Comparison of ENCODE assay signal across 8 cellular contexts in genomic region chr11:99020324-99021225, GRCh38. TPM values are rescaled to one million over a fixed set of nuclear protein-coding genes. Genes with fewer than 3 reads are reported as not detected.
DNase-seq lines count a peak whose midpoint lies in the region; ATAC-seq, FAIRE-seq and TF ChIP-seq lines count a peak whose summit lies in the region.

Gene CNTN5 (plus strand): TSS chr11:99020949.

- peak within 1 kb of the TSS; percentile 41 for H3K4me3 ChIP-seq in A549

- H3K9me3 ChIP-seq in A549: no peaks in the 10 kb centered on the region

- no peak within 1 kb of the TSS for H3K27ac Mint-ChIP-seq in activated CD8-positive, alpha-beta T cell treated with anti-CD3 and anti-CD28 coated beads for 36 hours
- no peak within 1 kb of the TSS for H3K27ac Mint-ChIP-seq in neural crest cell (ENCODE audit: unreplicated experiment)

- no peak for FAIRE-seq in A549 (lab: Jason Lieb, UNC)

- no peaks in the 10 kb centered on the region for H3K9me3 Mint-ChIP-seq in activated CD8-positive, alpha-beta T cell treated with anti-CD3 and anti-CD28 coated beads for 36 hours
- H3K9me3 Mint-ChIP-seq in neural crest cell: no peaks in the 10 kb centered on the region

- ATAC-seq in A549 (peak; percentile 87 to 91), GM18909 (IDR thresholded peaks at IDR 0.05; ENCODE audit: poor library complexity, unreplicated experiment) (peak; percentile 60)
- peak; percentile 49 for ATAC-seq in activated CD8-positive, alpha-beta T cell treated with anti-CD3 and anti-CD28 coated beads for 36 hours

- H3K4me2 ChIP-seq in A549: peak within 1 kb of the TSS; percentile 97

- H3K4me1 ChIP-seq in A549: no peaks in the 10 kb centered on the region

- DNase-seq in A549 (ENCODE audit: low read depth in 1 of 2, low spot score in 1 of 2) (peak; percentile 0 to 15), NCI-H146 treated with DMSO at 0.1 percent for 48 hours (lab: John Stamatoyannopoulos, UW; ENCODE audit: unreplicated experiment) (peak; percentile 94), foreskin melanocyte (peak; percentile 1), neural crest cell (ENCODE audit: low read depth, low spot score) (peak; percentile 52), amniotic stem cell (lab: John Stamatoyannopoulos, UW) (no peak), NCI-H2029 treated with DMSO at 0.1 percent for 48 hours (lab: John Stamatoyannopoulos, UW) (no peak)
- peak; percentile 33 for DNase-seq in activated CD8-positive, alpha-beta T cell treated with anti-CD3 and anti-CD28 coated beads for 36 hours

- H3K27me3 Mint-ChIP-seq in activated CD8-positive, alpha-beta T cell treated with anti-CD3 and anti-CD28 coated beads for 36 hours: peaks cover 25% of the 10 kb centered on the region
- peaks cover 84% of the 10 kb centered on the region for H3K27me3 Mint-ChIP-seq in neural crest cell (ENCODE audit: low read depth)

- no peak for TF ChIP-seq EP300 in A549 (IDR thresholded peaks at IDR 0.05)

- TF ChIP-seq CTCF in A549 (IDR thresholded peaks at IDR 0.05) (no peak), neural crest cell (conservative IDR thresholded peaks at IDR 0.05) (peak; percentile 36)
- no peak for TF ChIP-seq CTCF in activated CD8-positive, alpha-beta T cell treated with anti-CD3 and anti-CD28 coated beads for 36 hours (IDR thresholded peaks at IDR 0.05)

- no peak for TF ChIP-seq POLR2A in A549 (IDR thresholded peaks at IDR 0.05; ENCODE audit: low read length)

- no peaks in the 10 kb centered on the region for H3K36me3 Mint-ChIP-seq in activated CD8-positive, alpha-beta T cell treated with anti-CD3 and anti-CD28 coated beads for 36 hours (ENCODE audit: low read depth)
- H3K36me3 Mint-ChIP-seq in neural crest cell (ENCODE audit: low read depth): no peaks in the 10 kb centered on the region

- H3K4me1 Mint-ChIP-seq in activated CD8-positive, alpha-beta T cell treated with anti-CD3 and anti-CD28 coated beads for 36 hours (ENCODE audit: low read depth): peaks cover 4% of the 10 kb centered on the region
- peaks cover 8% of the 10 kb centered on the region for H3K4me1 Mint-ChIP-seq in neural crest cell

- POLR2A ChIA-PET in A549 (lab: Yijun Ruan, JAX): no interaction called here
- POLR2A ChIA-PET in activated CD8-positive, alpha-beta T cell treated with anti-CD3 and anti-CD28 coated beads for 36 hours (lab: Charles Lee): no interaction called here

- peak within 1 kb of the TSS; percentile 19 for H3K4me3 Mint-ChIP-seq in activated CD8-positive, alpha-beta T cell treated with anti-CD3 and anti-CD28 coated beads for 36 hours
- H3K4me3 Mint-ChIP-seq in neural crest cell: peak within 1 kb of the TSS; percentile 93

- TF ChIP-seq RAD21 in A549 (conservative IDR thresholded peaks at IDR 0.05 in 1 of 2, IDR thresholded peaks at IDR 0.05 in 1 of 2): 0 out of 5 replicates have a peak, but pooled peaks of 1 of the 2 experiments have one; percentile 12

- H3K27ac ChIP-seq in A549: no peak within 1 kb of the TSS

- CTCF ChIA-PET in A549 (lab: Yijun Ruan, JAX): no interaction called here
- CTCF ChIA-PET in activated CD8-positive, alpha-beta T cell treated with anti-CD3 and anti-CD28 coated beads for 36 hours (lab: Charles Lee): no interaction called here

- intact Hi-C loops in activated CD8-positive, alpha-beta T cell treated with anti-CD3 and anti-CD28 coated beads for 36 hours (cut with micrococcal nuclease): no loop called here

- WGBS in A549 (ENCODE audit: missing lambda C conversion rate): 1% methylated on average over 11 of the region's 57 CpGs

TF ChIP-seq in A549, 52 proteins besides CTCF, POLR2A, EP300 and RAD21:
- TF ChIP-seq USF2 (IDR thresholded peaks at IDR 0.05) (no peak), SMC3 (IDR thresholded peaks at IDR 0.05) (0 out of 3 replicates have a peak, but pooled peaks have one; percentile 22)

RNA-seq across cellular contexts. Expression of gene CNTN5, which starts in this region (rescaled TPM):
- polyA plus RNA-seq in A549 (2011; rRNA removed) (0.08 TPM in 1 of 2 replicates, not detected in the other), A549 (2017; fragmentation: RNase III; extraction: RNeasy Plus Mini Kit Qiagen cat#74134 plus additional on column Dnase treatment) (0.03 TPM in 1 of 3 replicates, not detected in the others)
- not detected in 2 replicates for polyA plus RNA-seq in A549 (2012; cell fraction: cytosol; rRNA removed)
- not detected in 2 replicates for polyA plus RNA-seq in A549 (2012; cell fraction: nucleus; rRNA removed)
- not detected in 2 replicates for polyA minus RNA-seq in A549 (2011; rRNA and poly(A)+ RNA removed)
- total RNA-seq in activated CD8-positive, alpha-beta T cell treated with anti-CD3 and anti-CD28 coated beads for 36 hours: not detected
- total RNA-seq in neural crest cell: not detected in 2 replicates

Comparison
In these comparisons a context has a peak if more than half of its experiments do, and no peak if none do; other contexts are left out.
1. Peak in DNase-seq, ATAC-seq, H3K4me3 ChIP-seq and H3K4me2 ChIP-seq in A549; RNA of the gene not detected or under 1 TPM.
2. Peak in DNase-seq and ATAC-seq in activated CD8-positive, alpha-beta T cell treated with anti-CD3 and anti-CD28 coated beads for 36 hours; RNA of the gene not detected or under 1 TPM.
3. Peak in DNase-seq in neural crest cell; RNA of the gene not detected or under 1 TPM.
4. DNase-seq: peak in NCI-H146 treated with DMSO at 0.1 percent for 48 hours (single experiment) and foreskin melanocyte (single experiment); none in amniotic stem cell (single experiment) and NCI-H2029 treated with DMSO at 0.1 percent for 48 hours (single experiment).
5. Peak in every context shown above with its lines, with median percentiles within 50 percentile points of each other: ATAC-seq.